8 cellular contexts compared by ENCODE assay signal in the genomic region with DNA sequence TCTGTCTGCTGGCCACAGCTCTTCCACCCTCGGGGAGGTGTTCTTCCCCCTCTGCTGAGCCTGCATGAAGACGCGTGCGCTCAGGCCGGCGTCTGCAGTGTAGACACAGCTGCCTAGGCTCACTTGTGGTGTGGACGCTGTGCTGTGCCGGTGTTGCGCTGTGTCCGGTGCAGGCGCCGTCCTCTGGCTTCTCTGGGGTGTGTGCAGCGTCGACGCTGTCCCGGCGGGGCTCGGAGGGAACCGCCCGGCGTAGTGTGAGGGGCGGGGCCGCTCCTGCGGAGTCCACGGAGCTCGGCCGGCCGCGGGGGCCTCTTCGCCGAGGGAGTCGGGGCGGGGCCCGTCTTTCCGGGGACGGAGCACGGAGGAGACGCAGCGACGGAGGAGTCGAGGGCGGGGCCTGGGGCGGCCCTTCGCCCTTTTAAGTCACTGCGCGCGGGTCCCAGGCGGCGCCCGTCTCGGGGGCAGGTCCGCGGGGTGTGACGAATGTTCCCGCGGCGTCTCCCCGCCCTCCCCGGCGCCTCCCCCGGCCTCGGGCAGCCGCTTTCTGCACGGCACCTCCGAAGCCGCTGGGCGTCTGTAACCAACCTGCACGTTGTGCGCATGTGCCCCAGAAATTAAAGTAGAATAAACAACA. TPM values are rescaled to one million over a fixed set of nuclear protein-coding genes. Genes with fewer than 3 reads are reported as not detected.
DNase-seq lines count a peak whose midpoint lies in the region; ATAC-seq and TF ChIP-seq lines count a peak whose summit lies in the region.

No MANE protein-coding gene starts in this region.

- no peaks in the 10 kb centered on the region for H3K9me3 ChIP-seq in right lobe of liver

- ATAC-seq in HG02970 (IDR thresholded peaks at IDR 0.05; ENCODE audit: low FRiP score, unreplicated experiment) (peak; percentile 85), right lobe of liver (peak; percentile 88 to 97 (median 94))

- peak overlapping the region; percentile 91 for H3K27ac Mint-ChIP-seq in activated CD4-positive, alpha-beta T cell treated with anti-CD3 and anti-CD28 coated beads, Interleukin-2, amount 10 ng/mL, durations not matched to agents 24 days and 14 days
- peak overlapping the region; percentile 83 for H3K27ac Mint-ChIP-seq in dendritic cell treated with granulocyte-macrophage colony-stimulating factor and Interleukin-4, amounts not matched to agents 40 ng/mL and 50 ng/mL, for 4 days

- WGBS in right lobe of liver (ENCODE audit: insufficient coverage, low coverage, low lambda C conversion rate, missing lambda C conversion rate) = 3% methylated on average over 12 of the region's 69 CpGs

- DNase-seq in SKM-1 treated with dmso at 0.1 percent for 144 hours (lab: John Stamatoyannopoulos, UW; ENCODE audit: unreplicated experiment) (peak; percentile 24), SKM-1 (lab: John Stamatoyannopoulos, UW; ENCODE audit: unreplicated experiment) (no peak), NCI-H2196 treated with DMSO at 0.1 percent for 48 hours (lab: John Stamatoyannopoulos, UW; ENCODE audit: unreplicated experiment) (peak; percentile 88), right lobe of liver (peak; percentile 89 to 93 (median 92))
- DNase-seq in activated CD4-positive, alpha-beta T cell treated with anti-CD3 and anti-CD28 coated beads, Interleukin-2, amount 10 ng/mL, durations not matched to agents 24 days and 14 days = peak; percentile 98
- peak; percentile 89 to 92 for DNase-seq in stimulated activated CD4-positive, alpha-beta T cell treated with anti-CD3 and anti-CD28 coated beads, Interleukin-2, amount 100 ng/mL, for 48 hours

- intact Hi-C loops in activated CD4-positive, alpha-beta T cell treated with anti-CD3 and anti-CD28 coated beads, Interleukin-2, amount 10 ng/mL, durations not matched to agents 24 days and 14 days (cut with micrococcal nuclease) = loop anchor here (1.0 to 5.0 kb wide), 3 partner anchors 37 to 573 kb away; partner anchors contain the start of genes ANKLE2 and ULK1
- intact Hi-C loops in dendritic cell treated with granulocyte-macrophage colony-stimulating factor and Interleukin-4, amounts not matched to agents 40 ng/mL and 50 ng/mL, for 4 days (cut with micrococcal nuclease) = loop anchor here (1.0 kb wide), 1 partner anchor 45 kb away; the partner anchor contains the start of genes DDX51 and NOC4L
- intact Hi-C loops in right lobe of liver (cut with DNase I) = no loop called here

- H3K36me3 Mint-ChIP-seq in activated CD4-positive, alpha-beta T cell treated with anti-CD3 and anti-CD28 coated beads, Interleukin-2, amount 10 ng/mL, durations not matched to agents 24 days and 14 days (ENCODE audit: low read depth) = peaks cover 7% of the 10 kb centered on the region
- peaks cover 19% of the 10 kb centered on the region for H3K36me3 Mint-ChIP-seq in dendritic cell treated with granulocyte-macrophage colony-stimulating factor and Interleukin-4, amounts not matched to agents 40 ng/mL and 50 ng/mL, for 4 days (ENCODE audit: low read depth)

- H3K4me1 ChIP-seq in right lobe of liver = peaks cover 0 to 13% (median 5%) of the 10 kb centered on the region in 4 donors

- H3K9me3 Mint-ChIP-seq in activated CD4-positive, alpha-beta T cell treated with anti-CD3 and anti-CD28 coated beads, Interleukin-2, amount 10 ng/mL, durations not matched to agents 24 days and 14 days = no peaks in the 10 kb centered on the region
- H3K9me3 Mint-ChIP-seq in dendritic cell treated with granulocyte-macrophage colony-stimulating factor and Interleukin-4, amounts not matched to agents 40 ng/mL and 50 ng/mL, for 4 days = peaks cover 20% of the 10 kb centered on the region

- H3K27ac ChIP-seq in right lobe of liver = peak overlapping the region; percentile 33 to 43 (median 39)

- peaks cover 2% of the 10 kb centered on the region for H3K27me3 Mint-ChIP-seq in activated CD4-positive, alpha-beta T cell treated with anti-CD3 and anti-CD28 coated beads, Interleukin-2, amount 10 ng/mL, durations not matched to agents 24 days and 14 days
- H3K27me3 Mint-ChIP-seq in dendritic cell treated with granulocyte-macrophage colony-stimulating factor and Interleukin-4, amounts not matched to agents 40 ng/mL and 50 ng/mL, for 4 days = peaks cover 75% of the 10 kb centered on the region

- TF ChIP-seq POLR2A in right lobe of liver (IDR thresholded peaks at IDR 0.05) = peak; percentile 24

- peak overlapping the region; percentile 99 for H3K4me3 Mint-ChIP-seq in activated CD4-positive, alpha-beta T cell treated with anti-CD3 and anti-CD28 coated beads, Interleukin-2, amount 10 ng/mL, durations not matched to agents 24 days and 14 days
- peak overlapping the region; percentile 94 for H3K4me3 Mint-ChIP-seq in dendritic cell treated with granulocyte-macrophage colony-stimulating factor and Interleukin-4, amounts not matched to agents 40 ng/mL and 50 ng/mL, for 4 days

- peaks cover 26% of the 10 kb centered on the region for H3K4me1 Mint-ChIP-seq in activated CD4-positive, alpha-beta T cell treated with anti-CD3 and anti-CD28 coated beads, Interleukin-2, amount 10 ng/mL, durations not matched to agents 24 days and 14 days
- H3K4me1 Mint-ChIP-seq in dendritic cell treated with granulocyte-macrophage colony-stimulating factor and Interleukin-4, amounts not matched to agents 40 ng/mL and 50 ng/mL, for 4 days (ENCODE audit: low read depth) = peaks cover 49% of the 10 kb centered on the region

- H3K27me3 ChIP-seq in right lobe of liver = no peaks in the 10 kb centered on the region

- no peak for TF ChIP-seq CTCF in right lobe of liver (IDR thresholded peaks at IDR 0.05)

- no peaks in the 10 kb centered on the region for H3K36me3 ChIP-seq in right lobe of liver

- peak overlapping the region; percentile 19 to 54 (median 49) for H3K4me3 ChIP-seq in right lobe of liver

RNA-seq across cellular contexts. Expression of gene NOC4L, which starts 45.2 kb away (rescaled TPM):
- total RNA-seq in activated CD4-positive, alpha-beta T cell treated with anti-CD3 and anti-CD28 coated beads, Interleukin-2, amount 10 ng/mL, durations not matched to agents 24 days and 14 days = 49.6 and 53.3 TPM in 2 replicates
- total RNA-seq in right lobe of liver = 1 to 10 TPM; 7.4 to 9.7 (median 8.3) TPM

RNA-seq across cellular contexts. Expression of gene DDX51, which starts 45.4 kb away (rescaled TPM):
- 51.7 and 55.5 TPM in 2 replicates for total RNA-seq in activated CD4-positive, alpha-beta T cell treated with anti-CD3 and anti-CD28 coated beads, Interleukin-2, amount 10 ng/mL, durations not matched to agents 24 days and 14 days
- 1 to 10 TPM; 4.2 to 9.0 (median 5.2) TPM for total RNA-seq in right lobe of liver

Comparison
In these comparisons a context has a peak if more than half of its experiments do, and no peak if none do; other contexts are left out.
1. intact Hi-C loops: an anchor here in activated CD4-positive, alpha-beta T cell treated with anti-CD3 and anti-CD28 coated beads, Interleukin-2, amount 10 ng/mL, durations not matched to agents 24 days and 14 days (1.0 to 5.0 kb wide) and dendritic cell treated with granulocyte-macrophage colony-stimulating factor and Interleukin-4, amounts not matched to agents 40 ng/mL and 50 ng/mL, for 4 days (1.0 kb wide); none called in right lobe of liver.